8 cellular contexts compared by ENCODE assay signal in genomic region chr6:109440325-109441068, GRCh38. TPM values are rescaled to one million over a fixed set of nuclear protein-coding genes. Genes with fewer than 3 reads are reported as not detected.
DNase-seq lines count a peak whose midpoint lies in the region; ATAC-seq, FAIRE-seq and TF ChIP-seq lines count a peak whose summit lies in the region.

Gene PPIL6, minus strand, starts transcription at chr6:109440628. Its CDS starts 38 bp downstream, at chr6:109440590.
A gene with protein sequence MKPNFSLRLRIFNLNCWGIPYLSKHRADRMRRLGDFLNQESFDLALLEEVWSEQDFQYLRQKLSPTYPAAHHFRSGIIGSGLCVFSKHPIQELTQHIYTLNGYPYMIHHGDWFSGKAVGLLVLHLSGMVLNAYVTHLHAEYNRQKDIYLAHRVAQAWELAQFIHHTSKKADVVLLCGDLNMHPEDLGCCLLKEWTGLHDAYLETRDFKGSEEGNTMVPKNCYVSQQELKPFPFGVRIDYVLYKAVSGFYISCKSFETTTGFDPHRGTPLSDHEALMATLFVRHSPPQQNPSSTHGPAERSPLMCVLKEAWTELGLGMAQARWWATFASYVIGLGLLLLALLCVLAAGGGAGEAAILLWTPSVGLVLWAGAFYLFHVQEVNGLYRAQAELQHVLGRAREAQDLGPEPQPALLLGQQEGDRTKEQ (plus strand): TSS chr6:109440724. CDS start chr6:109441122, 398 bp downstream.

- no peaks in the 10 kb centered on the region for H3K27me3 ChIP-seq in endothelial cell of umbilical vein (ENCODE audit: control insufficient read depth in 2 of 2, insufficient read depth in 2 of 2, low read length in 2 of 2)
- H3K27me3 ChIP-seq in mononuclear cell (ENCODE audit: insufficient read depth, low read length), result no peaks in the 10 kb centered on the region

- peaks cover 3% of the 10 kb centered on the region for H3K4me1 ChIP-seq in endothelial cell of umbilical vein (ENCODE audit: control insufficient read depth, extremely low read depth, insufficient read depth, low read length)
- peaks cover 24% of the 10 kb centered on the region for H3K4me1 ChIP-seq in mononuclear cell (ENCODE audit: insufficient read depth, low read length)

- H4K20me1 ChIP-seq in endothelial cell of umbilical vein (replicated peaks; ENCODE audit: control insufficient read depth, extremely low read depth, insufficient read depth, low read length), result no peaks in the 10 kb centered on the region

- H3K36me3 ChIP-seq in endothelial cell of umbilical vein (ENCODE audit: control insufficient read depth in 2 of 2, extremely low read depth in 1 of 2, insufficient read depth in 2 of 2, low read length in 2 of 2), result peaks cover 0 to 14% of the 10 kb centered on the region in 2 experiments

- BruUV-seq in endothelial cell of umbilical vein (replicated peaks; lab: Mats Ljungman, UMichigan), result no TSS peak

- H2AFZ ChIP-seq in endothelial cell of umbilical vein (ENCODE audit: low read depth, low read length), result peak within 1 kb of the TSS; percentile 90

- H3K4me2 ChIP-seq in endothelial cell of umbilical vein (ENCODE audit: insufficient read depth, low read length), result peak within 1 kb of the TSS; percentile 68

- intact Hi-C loops in endothelial cell of umbilical vein (cut with micrococcal nuclease), result loop anchor here (1.0 to 5.0 kb wide), 5 partner anchors 15 to 346 kb away; partner anchors contain the start of genes CD164, CEP57L1, MICAL1 and SESN1

- CTCF ChIA-PET in endothelial cell of umbilical vein (lab: Charles Lee), result interaction anchor here (0.5 to 4.3 kb wide), 11 partner anchors 10 to 624 kb away, joined by 3 to 20 read pairs (median 5); partner anchors contain the start of genes CD164 and MICAL1

- peak; percentile 94 for FAIRE-seq in endothelial cell of umbilical vein (lab: Jason Lieb, UNC)

- POLR2A ChIA-PET in endothelial cell of umbilical vein (lab: Charles Lee), result no interaction called here

- H3K9me3 ChIP-seq in endothelial cell of umbilical vein (replicated peaks; ENCODE audit: control insufficient read depth, insufficient read depth, low read length) (no peaks in the 10 kb centered on the region), mononuclear cell (ENCODE audit: low read depth, low read length) (no peaks in the 10 kb centered on the region)

- TF ChIP-seq POLR2A in endothelial cell of umbilical vein (IDR thresholded peaks at IDR 0.05; ENCODE audit: low read depth, low read length), result no peak

- peak within 1 kb of the TSS; percentile 62 to 73 (median 66) for H3K4me3 ChIP-seq in endothelial cell of umbilical vein (replicated peaks in 1 of 3; ENCODE audit: insufficient read depth in 1 of 3, low read depth in 1 of 3, low read length in 3 of 3)
- H3K4me3 ChIP-seq in mononuclear cell (ENCODE audit: low read length), result peak within 1 kb of the TSS; percentile 78

- peak within 1 kb of the TSS; percentile 52 for H3K9ac ChIP-seq in endothelial cell of umbilical vein (replicated peaks; ENCODE audit: extremely low read depth, insufficient read depth, low read length)

- peak in 1 of 2 donors; percentile 41 for TF ChIP-seq CTCF in endothelial cell of umbilical vein (IDR thresholded peaks at IDR 0.05; ENCODE audit: extremely low read depth in 1 of 2, insufficient read depth in 1 of 2, low read depth in 1 of 2, low read length in 2 of 2)

- DNase-seq in COLO668 (lab: John Stamatoyannopoulos, UW; ENCODE audit: unreplicated experiment), result peak; percentile 83
- peak; percentile 83 to 91 for DNase-seq in NOMO-1 (lab: John Stamatoyannopoulos, UW; ENCODE audit: unreplicated experiment in 2 of 2)
- DNase-seq in activated CD8-positive, alpha-beta memory T cell treated with anti-CD3 and anti-CD28 coated beads, Interleukin-2, amount 50 U/mL, for 4 hours, result peak; percentile 85
- peak; percentile 86 for DNase-seq in endothelial cell of umbilical vein (ENCODE audit: low read depth, low spot score)
- peak; percentile 67 to 73 for DNase-seq in stimulated activated CD8-positive, alpha-beta memory T cell treated with anti-CD3 and anti-CD28 coated beads, Interleukin-2, amount 100 ng/mL, for 48 hours (ENCODE audit: low read depth in 2 of 2)

- H3K79me2 ChIP-seq in endothelial cell of umbilical vein (ENCODE audit: control insufficient read depth, insufficient read depth, low read length), result no peaks in the 10 kb centered on the region

- ATAC-seq in GM19397 (IDR thresholded peaks at IDR 0.05; ENCODE audit: unreplicated experiment), result peak; percentile 94
- peak; percentile 79 for ATAC-seq in HG03558 (IDR thresholded peaks at IDR 0.05; ENCODE audit: extremely low read depth, unreplicated experiment)

- no peaks in the 10 kb centered on the region for H3K9me1 ChIP-seq in endothelial cell of umbilical vein (replicated peaks; ENCODE audit: control insufficient read depth, extremely low read depth, insufficient read depth, low read length)

- H3K27ac ChIP-seq in endothelial cell of umbilical vein (ENCODE audit: insufficient read depth, low read depth, low read length), result peak within 1 kb of the TSS; percentile 59

- dilution Hi-C loops in endothelial cell of umbilical vein (cut with MboI; ENCODE audit: extremely low pct_ligation_motif_present, low sequenced_read_pairs), result no loop called here

TF ChIP-seq in endothelial cell of umbilical vein, 7 proteins besides CTCF, POLR2A, EP300 and RAD21:
- TF ChIP-seq EZH2 (IDR thresholded peaks at IDR 0.05; ENCODE audit: borderline replicate concordance, low read depth, low read length, severe bottlenecking) (no peak), FOS (IDR thresholded peaks at IDR 0.05; ENCODE audit: borderline replicate concordance, insufficient read depth, low read length) (no peak), GATA2 (IDR thresholded peaks at IDR 0.05; ENCODE audit: insufficient read depth, insufficient read length, low read depth, low read length) (no peak), MAX (IDR thresholded peaks at IDR 0.05; ENCODE audit: insufficient read depth, insufficient read length) (peak; percentile 39), JUN (IDR thresholded peaks at IDR 0.05; ENCODE audit: borderline replicate concordance, insufficient read depth, insufficient read length, low read depth) (no peak), POLR2AphosphoS5 (IDR thresholded peaks at IDR 0.05; ENCODE audit: insufficient read depth, low read depth, low read length) (peak; percentile 51)
TF ChIP-seq in endothelial cell of umbilical vein: peak in this region for 2.

RNA-seq across cellular contexts. Expression of gene PPIL6, which starts in this region (rescaled TPM):
- 0.25 and 0.33 TPM in 2 replicates for total RNA-seq in endothelial cell of umbilical vein
- polyA plus RNA-seq in endothelial cell of umbilical vein, result 0.11 and 0.25 TPM in 2 replicates
- polyA plus RNA-seq in endothelial cell of umbilical vein (2011; cell fraction: cytosol; rRNA removed), result 0.23 and 0.32 TPM in 2 replicates
- 0.22 and 0.26 TPM in 2 replicates for polyA plus RNA-seq in endothelial cell of umbilical vein (2011; cell fraction: nucleus; rRNA removed)
- 0.14 and 0.19 TPM in 2 replicates for polyA plus RNA-seq in endothelial cell of umbilical vein (2012)
- polyA minus RNA-seq in endothelial cell of umbilical vein, result 0.64 TPM in 1 of 2 replicates, not detected in the other
- not detected for polyA minus RNA-seq in endothelial cell of umbilical vein (2011; cell fraction: cytosol; rRNA and poly(A)+ RNA removed)
- not detected in 2 replicates for polyA minus RNA-seq in endothelial cell of umbilical vein (2011; cell fraction: nucleus; rRNA and poly(A)+ RNA removed)
- total RNA-seq in mononuclear cell, result 1.9 TPM

RNA-seq across cellular contexts. Expression of the second gene that starts in this region (rescaled TPM):
- 6.9 and 8.5 TPM in 2 replicates for total RNA-seq in endothelial cell of umbilical vein
- polyA plus RNA-seq in endothelial cell of umbilical vein, result 10.0 and 11.5 TPM in 2 replicates
- polyA plus RNA-seq in endothelial cell of umbilical vein (2011; cell fraction: cytosol; rRNA removed), result 8.4 and 8.8 TPM in 2 replicates
- 18.3 and 25.6 TPM in 2 replicates for polyA plus RNA-seq in endothelial cell of umbilical vein (2011; cell fraction: nucleus; rRNA removed)
- polyA plus RNA-seq in endothelial cell of umbilical vein (2012), result 5.1 and 6.7 TPM in 2 replicates
- polyA minus RNA-seq in endothelial cell of umbilical vein, result 12.1 and 16.6 TPM in 2 replicates
- 8.6 TPM for polyA minus RNA-seq in endothelial cell of umbilical vein (2011; cell fraction: cytosol; rRNA and poly(A)+ RNA removed)
- 14.5 and 22.2 TPM in 2 replicates for polyA minus RNA-seq in endothelial cell of umbilical vein (2011; cell fraction: nucleus; rRNA and poly(A)+ RNA removed)
- 22.5 TPM for total RNA-seq in mononuclear cell

Comparison
In these comparisons a context has a peak if more than half of its experiments do, and no peak if none do; other contexts are left out.
1. Peak in every context shown above with its lines: DNase-seq, ATAC-seq, H3K4me3 ChIP-seq and H3K27ac ChIP-seq.